Comparison of ENCODE assay signal across 1 cellular context in genomic region chr19:12294308-12295158, GRCh38.
TF ChIP-seq lines count a peak whose summit lies in the region.

Gene ZNF44, minus strand, starts transcription at chr19:12294883. Its CDS starts 189 bp downstream, at chr19:12294694.

TF ChIP-seq in H1, 55 proteins besides CTCF, POLR2A, EP300 and RAD21:
- TF ChIP-seq JUND (IDR thresholded peaks at IDR 0.05; ENCODE audit: low read length) (no peak), GABPA (IDR thresholded peaks at IDR 0.05; ENCODE audit: borderline replicate concordance, insufficient read depth, low read length) (peak; percentile 27; the same call in 1 of the 2 replicates), SIX5 (IDR thresholded peaks at IDR 0.05; ENCODE audit: low read depth, low read length) (no peak), CHD2 (IDR thresholded peaks at IDR 0.05; ENCODE audit: low read length) (peak; percentile 81), SIN3A (conservative IDR thresholded peaks at IDR 0.05 in 1 of 2, IDR thresholded peaks at IDR 0.05 in 1 of 2; ENCODE audit: low read depth in 1 of 2, low read length in 2 of 2) (peak in 1 of 2 experiments; percentile 52; a peak in 1 of 4 replicates), NANOG (IDR thresholded peaks at IDR 0.05; ENCODE audit: insufficient read depth, low read depth, low read length, poor library complexity, severe bottlenecking) (peak; percentile 18), TBP (IDR thresholded peaks at IDR 0.05; ENCODE audit: low read depth, low read length) (peak; percentile 74; the same call in 1 of the 2 replicates), SP1 (IDR thresholded peaks at IDR 0.05; ENCODE audit: low read depth, low read length) (peak; percentile 95), PHF8 (conservative IDR thresholded peaks at IDR 0.05; ENCODE audit: low read depth, low read length) (peak; percentile 80), TAF1 (IDR thresholded peaks at IDR 0.05; ENCODE audit: low read depth, low read length) (peak; percentile 83), SP4 (IDR thresholded peaks at IDR 0.05; ENCODE audit: low read length) (peak; percentile 87; the same call in 1 of the 2 replicates), BCL11A (IDR thresholded peaks at IDR 0.05; ENCODE audit: low read depth in 2 of 2, low read length in 2 of 2) (no peak), KDM5A (IDR thresholded peaks at IDR 0.05; ENCODE audit: low read length) (no peak), CBX8 (IDR thresholded peaks at IDR 0.05; ENCODE audit: borderline replicate concordance, low read depth, low read length) (no peak), SRF (IDR thresholded peaks at IDR 0.05; ENCODE audit: low read depth, low read length) (no peak), EGR1 (IDR thresholded peaks at IDR 0.05; ENCODE audit: borderline replicate concordance, low read depth, low read length) (no peak), RBBP5 (IDR thresholded peaks at IDR 0.05; ENCODE audit: borderline replicate concordance, low read depth, low read length) (0 out of 2 replicates have a peak, but pooled peaks have one; percentile 48), ASH2L (IDR thresholded peaks at IDR 0.05; ENCODE audit: low read length) (peak; percentile 18), EZH2 (IDR thresholded peaks at IDR 0.05; ENCODE audit: low read depth, low read length, severe bottlenecking) (no peak), POU5F1 (IDR thresholded peaks at IDR 0.05; ENCODE audit: low read depth, low read length) (no peak), POLR2AphosphoS5 (IDR thresholded peaks at IDR 0.05; ENCODE audit: low read depth, low read length) (peak; percentile 88), KDM4A (IDR thresholded peaks at IDR 0.05; ENCODE audit: low read depth, low read length, severe bottlenecking) (peak; percentile 82), SP2 (IDR thresholded peaks at IDR 0.05; ENCODE audit: low read length) (peak; percentile 68; the same call in 1 of the 2 replicates), BACH1 (IDR thresholded peaks at IDR 0.05; ENCODE audit: low read length) (no peak), CREB1 (IDR thresholded peaks at IDR 0.05) (peak; percentile 62)
